In the genomic region with DNA sequence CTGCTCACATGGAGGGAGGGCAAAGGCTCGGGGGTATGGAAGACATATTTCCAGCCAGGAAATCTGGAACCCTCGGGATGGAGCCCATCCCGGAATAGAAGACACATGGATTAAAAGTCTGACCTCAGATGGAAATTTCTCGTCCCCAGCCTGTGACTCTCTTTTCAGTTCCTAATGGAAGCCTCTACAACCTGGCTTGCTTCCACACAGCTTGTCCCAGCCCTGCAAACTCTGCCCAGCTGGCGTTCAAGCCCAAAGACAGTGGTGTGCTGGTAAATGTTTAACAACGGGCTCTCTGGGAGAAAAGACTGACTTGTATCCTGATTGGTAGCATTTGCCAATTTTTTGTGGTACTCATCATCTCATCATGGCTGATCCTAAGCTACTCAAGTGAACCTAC, we compare ENCODE assay signal across 15 cellular contexts.
"Had no signal": no experiment of that assay in that cellular context is flagged by ENCODE, and none has a peak within 500 bp of the region (broad histone marks: within the 10 kb centered on the region; RNA-seq: fewer than 3 reads in every experiment).

No MANE protein-coding gene starts in this region.

- H3K27me3 ChIP-seq: brain microvascular endothelial cell had no signal

- H3K27me3 Mint-ChIP-seq: stimulated activated naive CD8-positive, alpha-beta T cell treated with anti-CD3 and anti-CD28 coated beads, Interleukin-15, amount 100 ng/mL, for 72 hours had no signal

- DNase-seq: activated effector memory CD4-positive, alpha-beta T cell treated with anti-CD3 and anti-CD28 coated beads, Interleukin-2, amount 50 U/mL, for 16 hours; activated T-cell treated with anti-CD3 and anti-CD28 coated beads, Interleukin-2, amount 50 U/mL, for 1 hour; amniotic stem cell; brain microvascular endothelial cell; endodermal cell; erythroblast; immature natural killer cell; naive thymus-derived CD4-positive, alpha-beta T cell; stimulated activated CD4-positive, alpha-beta T cell treated with anti-CD3 and anti-CD28 coated beads, Interleukin-4, amount 100 ng/mL, for 1 hour; stimulated activated naive CD8-positive, alpha-beta T cell treated with anti-CD3 and anti-CD28 coated beads, Interleukin-15, amount 100 ng/mL, for 72 hours had no signal

- H3K27ac ChIP-seq: brain microvascular endothelial cell, thoracic aorta had no signal

- ATAC-seq: activated CD4-positive, CD25-positive, alpha-beta regulatory T cell treated with anti-CD3 and anti-CD28 coated beads, Interleukin-2, amount 50 U/mL, for 24 hours; activated naive CD4-positive, alpha-beta T cell treated with anti-CD3 and anti-CD28 coated beads, Interleukin-2, amount 50 U/mL, for 72 hours; naive thymus-derived CD4-positive, alpha-beta T cell; stimulated activated naive CD8-positive, alpha-beta T cell treated with anti-CD3 and anti-CD28 coated beads, Interleukin-15, amount 100 ng/mL, for 72 hours had no signal

- H3K27ac Mint-ChIP-seq: activated naive CD4-positive, alpha-beta T cell treated with anti-CD3 and anti-CD28 coated beads, Interleukin-2, amount 50 U/mL, for 72 hours; endodermal cell; immature natural killer cell; mesothelial cell of epicardium; naive thymus-derived CD4-positive, alpha-beta T cell; progenitor cell of endocrine pancreas; stimulated activated naive CD8-positive, alpha-beta T cell treated with anti-CD3 and anti-CD28 coated beads, Interleukin-15, amount 100 ng/mL, for 72 hours had no signal

- H3K36me3 ChIP-seq: brain microvascular endothelial cell, thoracic aorta had no signal

- H3K9me3 Mint-ChIP-seq: mesothelial cell of epicardium; naive thymus-derived CD4-positive, alpha-beta T cell had no signal

- H3K36me3 Mint-ChIP-seq: activated naive CD4-positive, alpha-beta T cell treated with anti-CD3 and anti-CD28 coated beads, Interleukin-2, amount 50 U/mL, for 72 hours; immature natural killer cell; mesothelial cell of epicardium; naive thymus-derived CD4-positive, alpha-beta T cell had no signal

- H3K4me3 Mint-ChIP-seq: endodermal cell; immature natural killer cell; mesothelial cell of epicardium; naive thymus-derived CD4-positive, alpha-beta T cell; stimulated activated naive CD8-positive, alpha-beta T cell treated with anti-CD3 and anti-CD28 coated beads, Interleukin-15, amount 100 ng/mL, for 72 hours had no signal

- H3K4me3 ChIP-seq: thoracic aorta had no signal

- H3K4me1 Mint-ChIP-seq: naive thymus-derived CD4-positive, alpha-beta T cell had no signal

- H3K9me3 ChIP-seq: thoracic aorta had no signal
